Comparison of ENCODE assay signal across 18 cellular contexts in genomic region chr1:59406437-59407164, GRCh38.
DNase-seq lines count a peak whose midpoint lies in the region; ATAC-seq, FAIRE-seq and TF ChIP-seq lines count a peak whose summit lies in the region.
"Had no signal": no experiment of that assay in that cellular context is flagged by ENCODE, and none has a peak within 500 bp of the region (broad histone marks: within the 10 kb centered on the region; RNA-seq: fewer than 3 reads in every experiment).

No MANE protein-coding gene starts in this region.

- H3K36me3 ChIP-seq in HEK293 (ENCODE audit: control insufficient read depth in 2 of 2, insufficient read depth in 1 of 2, low read length in 2 of 2) = no peaks in the 10 kb centered on the region
- H3K36me3 ChIP-seq in H1 (ENCODE audit: control insufficient read depth in 2 of 4, insufficient read depth in 4 of 4, low read length in 3 of 4) = no peaks in the 10 kb centered on the region
- H3K36me3 ChIP-seq in right lobe of liver = no peaks in the 10 kb centered on the region
- H3K36me3 ChIP-seq in psoas muscle (ENCODE audit: insufficient read depth in 1 of 2, low read depth in 1 of 2) = no peaks in the 10 kb centered on the region
- H3K36me3 ChIP-seq: HAP-1 had no signal

- H3K79me2 ChIP-seq in H1 (ENCODE audit: control insufficient read depth in 1 of 2, insufficient read depth in 2 of 2, low read length in 2 of 2) = no peaks in the 10 kb centered on the region

- no peak overlapping the region for H3K4me2 ChIP-seq in H1 (ENCODE audit: insufficient read depth in 1 of 2, low read depth in 2 of 2, low read length in 2 of 2)

- no peak overlapping the region for H2BK12ac ChIP-seq in H1 (ENCODE audit: low read depth, low read length)

- H4K91ac ChIP-seq in H1 (replicated peaks; ENCODE audit: insufficient read length, low read length) = no peak overlapping the region

- 0 out of 2 replicates have a peak, but pooled peaks cover 2% of the 10 kb centered on the region for H3K79me1 ChIP-seq in H1 (ENCODE audit: low read depth, low read length)

- CTCF ChIA-PET in HEK293 (lab: Yijun Ruan, JAX) = interaction anchor here (0.6 to 1.2 kb wide), 2 partner anchors 155 to 292 kb away, joined by 3 read pairs; no protein-coding TSS in a partner anchor
- CTCF ChIA-PET in H1 (lab: Charles Lee; ENCODE audit: partially characterized antibody) = interaction anchor here (1.5 kb wide), 1 partner anchor 15 kb away, joined by 4 read pairs; no protein-coding TSS in a partner anchor

- no peaks in the 10 kb centered on the region for H3K27me3 ChIP-seq in H1 (replicated peaks in 1 of 4; ENCODE audit: control insufficient read depth in 3 of 4, extremely low read depth in 1 of 4, insufficient read depth in 3 of 4, low read length in 3 of 4)
- H3K27me3 ChIP-seq in right lobe of liver = no peaks in the 10 kb centered on the region
- H3K27me3 ChIP-seq in psoas muscle (ENCODE audit: insufficient read depth in 3 of 3, low read length in 2 of 3) = no peaks in the 10 kb centered on the region

- no peak overlapping the region for H4K5ac ChIP-seq in H1 (ENCODE audit: insufficient read length, low read depth, low read length)

- H4K8ac ChIP-seq in H1 (ENCODE audit: extremely low read depth, insufficient read depth, low read length) = no peak overlapping the region

- H3K4me1 ChIP-seq in HEK293 (ENCODE audit: control insufficient read depth, insufficient read depth, low read length) (no peaks in the 10 kb centered on the region), H1 (replicated peaks in 1 of 4; ENCODE audit: control insufficient read depth in 3 of 4, insufficient read depth in 4 of 4, low read length in 3 of 4) (peaks cover 0 to 13% (median 1%) of the 10 kb centered on the region in 4 experiments; a peak in 2 of 7 replicates), right lobe of liver (peaks cover 0 to 47% (median 12%) of the 10 kb centered on the region in 4 donors), psoas muscle (peaks cover 53% of the 10 kb centered on the region)

- no peaks in the 10 kb centered on the region for H3K23me2 ChIP-seq in H1 (ENCODE audit: low read depth, low read length)

- ATAC-seq in right lobe of liver (peak in 3 of 4 donors; percentile 10 to 46 (median 26)), psoas muscle (no peak), HG03175 (IDR thresholded peaks at IDR 0.05; ENCODE audit: unreplicated experiment) (no peak), GM21786 (IDR thresholded peaks at IDR 0.05; ENCODE audit: unreplicated experiment) (no peak), left ventricle myocardium superior (no peak)
- ATAC-seq: GM12878 had no signal

- no peak overlapping the region for H2AK5ac ChIP-seq in H1 (ENCODE audit: low read depth, low read length)

- no peak overlapping the region; the same call in 1 of the 2 replicates for H2BK5ac ChIP-seq in H1 (ENCODE audit: low read depth, low read length)

- H3K14ac ChIP-seq in H1 (ENCODE audit: insufficient read length) = no peak overlapping the region

- FAIRE-seq in H1 (lab: Jason Lieb, UNC) = no peak
- FAIRE-seq: GM12878, GM18507, HTR-8/SVneo had no signal

- no peak for TF ChIP-seq RAD21 in H1 (IDR thresholded peaks at IDR 0.05 in 1 of 2, conservative IDR thresholded peaks at IDR 0.05 in 1 of 2; ENCODE audit: low read depth in 2 of 2, low read length in 2 of 2)

- H3K23ac ChIP-seq in H1 (ENCODE audit: insufficient read length) = no peak overlapping the region

- H3K27ac ChIP-seq in HEK293 (ENCODE audit: extremely low read depth, low read depth, low read length) = no peak overlapping the region
- H3K27ac ChIP-seq in H1 (ENCODE audit: low read depth, low read length) = no peak overlapping the region
- H3K27ac ChIP-seq in right lobe of liver = no peak overlapping the region
- H3K27ac ChIP-seq in psoas muscle = peak overlapping the region; percentile 32

- H2BK120ac ChIP-seq in H1 (replicated peaks; ENCODE audit: low read depth, low read length) = no peak overlapping the region

- no peak overlapping the region for H3K4me3 ChIP-seq in HEK293 (ENCODE audit: low read depth, low read length)
- H3K4me3 ChIP-seq in H1 (ENCODE audit: extremely low read depth in 1 of 4, insufficient read depth in 2 of 4, low read depth in 3 of 4, low read length in 4 of 4) = no peak overlapping the region
- H3K4me3 ChIP-seq in right lobe of liver = no peak overlapping the region
- H3K4me3 ChIP-seq in psoas muscle = no peak overlapping the region
- H3K4me3 ChIP-seq: GM12878, HAP-1 had no signal

- H3K9me3 ChIP-seq in HEK293 (ENCODE audit: control insufficient read depth, insufficient read depth, low read depth, low read length) (no peaks in the 10 kb centered on the region), H1 (ENCODE audit: insufficient read depth in 2 of 2, low read depth in 1 of 2, low read length in 1 of 2) (peaks cover 0 to 4% of the 10 kb centered on the region in 2 experiments; a peak in 1 of 4 replicates), right lobe of liver (no peaks in the 10 kb centered on the region), psoas muscle (no peaks in the 10 kb centered on the region)
- H3K9me3 ChIP-seq: HAP-1 had no signal

- no peak for TF ChIP-seq CTCF in HEK293 (tag by site-specific recombination; IDR thresholded peaks at IDR 0.05)
- TF ChIP-seq CTCF in H1 (IDR thresholded peaks at IDR 0.05; ENCODE audit: control extremely low read depth in 1 of 3, insufficient read depth in 1 of 3, low read depth in 1 of 3, low read length in 3 of 3) = no peak
- no peak for TF ChIP-seq CTCF in right lobe of liver (IDR thresholded peaks at IDR 0.05)
- no peak for TF ChIP-seq CTCF in psoas muscle (IDR thresholded peaks at IDR 0.05)

- H2AFZ ChIP-seq in H1 (ENCODE audit: low read length) = no peak overlapping the region

- 93% methylated on average over 4 of the region's 4 CpGs; no CpG with 5 or more reads in 1 of the 2 experiments for WGBS in H1 (ENCODE audit: extremely low coverage in 1 of 2, insufficient coverage in 1 of 2, insufficient read length in 1 of 2, insufficient replicate concordance in 2 of 2, low coverage in 1 of 2, low lambda C conversion rate in 2 of 2, missing lambda C conversion rate in 1 of 2), 2 experiments
- WGBS in right lobe of liver (ENCODE audit: insufficient coverage, low coverage, low lambda C conversion rate, missing lambda C conversion rate) = 74% methylated on average over 4 of the region's 4 CpGs
- WGBS in psoas muscle, 3 donors = 97 to 99% (median 98%) methylated on average over 4 of the region's 4 CpGs

- POLR2A ChIA-PET in HEK293 (lab: Yijun Ruan, JAX) (no interaction called here), H1 (lab: Charles Lee; ENCODE audit: partially characterized antibody) (no interaction called here)

- TF ChIP-seq POLR2A in H1 (IDR thresholded peaks at IDR 0.05; ENCODE audit: control extremely low read depth in 1 of 2, low read depth in 2 of 2, low read length in 2 of 2) (no peak), right lobe of liver (IDR thresholded peaks at IDR 0.05) (no peak)

- intact Hi-C loops in right lobe of liver (cut with DNase I) (no loop called here), psoas muscle (cut with DNase I) (no loop called here), left ventricle myocardium superior (cut with micrococcal nuclease) (no loop called here)

- DNase-seq in H1 (ENCODE audit: low read depth in 1 of 2, low spot score in 2 of 2) = no peak
- no peak for DNase-seq in right lobe of liver
- no peak for DNase-seq in psoas muscle
- no peak for DNase-seq in left ventricle myocardium superior
- DNase-seq: C1 segment of cervical spinal cord; Calu3; CD4-positive, alpha-beta T cell; DMS 273 treated with DMSO at 0.1 percent for 48 hours; GOT3; HFFc6; KBM-7 had no signal

- no peak overlapping the region for H2BK15ac ChIP-seq in H1 (ENCODE audit: low read length)

- TF ChIP-seq EP300 in H1 (IDR thresholded peaks at IDR 0.05; ENCODE audit: borderline replicate concordance in 1 of 2, low read depth in 2 of 2, low read length in 2 of 2) = no peak

- no peak overlapping the region for H3K4ac ChIP-seq in H1 (replicated peaks; ENCODE audit: insufficient read length, low read depth, low read length)

- no peaks in the 10 kb centered on the region for H4K20me1 ChIP-seq in H1 (replicated peaks in 1 of 2; ENCODE audit: control insufficient read depth in 1 of 2, insufficient read depth in 2 of 2, low read length in 2 of 2)

- no peak overlapping the region for H3K18ac ChIP-seq in H1 (ENCODE audit: extremely low read depth, low read length)

- H2BK20ac ChIP-seq in H1 (ENCODE audit: low read length) = no peak overlapping the region

- H3K9ac ChIP-seq in H1 (replicated peaks in 1 of 4; ENCODE audit: extremely low read depth in 1 of 4, low read depth in 3 of 4, low read length in 3 of 4) = no peak overlapping the region

- no peak overlapping the region for H3K56ac ChIP-seq in H1 (replicated peaks; ENCODE audit: insufficient read length, low read depth, low read length)

TF ChIP-seq in HEK293, 187 proteins besides CTCF, POLR2A, EP300 and RAD21:
- peak; percentile 68 for TF ChIP-seq SETDB1 (IDR thresholded peaks at IDR 0.05; ENCODE audit: insufficient read length, low read length)
- TF ChIP-seq ZNF404 (tag by site-specific recombination; IDR thresholded peaks at IDR 0.05) = no peak
- no peak for TF ChIP-seq SCRT2 (tag by site-specific recombination; IDR thresholded peaks at IDR 0.05)

TF ChIP-seq in H1, 55 proteins besides CTCF, POLR2A, EP300 and RAD21 (continues in another document):
- TF ChIP-seq MAFK (IDR thresholded peaks at IDR 0.05; ENCODE audit: low read depth, low read length) = peak; percentile 48; the same call in 1 of the 2 replicates
- TF ChIP-seq KDM1A (IDR thresholded peaks at IDR 0.05; ENCODE audit: borderline replicate concordance, low read length) = no peak
- no peak for TF ChIP-seq GABPA (IDR thresholded peaks at IDR 0.05; ENCODE audit: borderline replicate concordance, insufficient read depth, low read length)
- no peak for TF ChIP-seq ATF2 (IDR thresholded peaks at IDR 0.05; ENCODE audit: low read length)
- TF ChIP-seq RBBP5 (IDR thresholded peaks at IDR 0.05; ENCODE audit: borderline replicate concordance, low read depth, low read length) = no peak
- TF ChIP-seq CBX8 (IDR thresholded peaks at IDR 0.05; ENCODE audit: borderline replicate concordance, low read depth, low read length) = no peak

Comparison
In these comparisons a context has a peak if more than half of its experiments do, and no peak if none do; other contexts are left out.
1. ATAC-seq: peak in right lobe of liver (3 of 4); none in psoas muscle (0 of 4), HG03175 (single experiment), GM21786 (single experiment) and left ventricle myocardium superior (single experiment).